19 cellular contexts compared by ENCODE assay signal in genomic region chr1:71706030-71706671, GRCh38.
DNase-seq lines count a peak whose midpoint lies in the region; ATAC-seq and TF ChIP-seq lines count a peak whose summit lies in the region.
"Had no signal": no experiment of that assay in that cellular context is flagged by ENCODE, and none has a peak within 500 bp of the region (broad histone marks: within the 10 kb centered on the region; RNA-seq: fewer than 3 reads in every experiment).

No MANE protein-coding gene starts in this region.

- no peak overlapping the region for H4K5ac ChIP-seq in IMR-90 (ENCODE audit: low read depth, low read length)

- H3K27ac ChIP-seq in BLaER1 (peak overlapping the region; percentile 97), IMR-90 (ENCODE audit: insufficient read depth, low read length) (no peak overlapping the region)
- H3K27ac ChIP-seq: epithelial cell of prostate, left lung, neutrophil, uterus had no signal

- H3K4me1 Mint-ChIP-seq in T-cell: no peaks in the 10 kb centered on the region
- H3K4me1 Mint-ChIP-seq: activated T-helper 17 cell treated with anti-CD3 and anti-CD28 coated beads, Interleukin-2, amount 50 U/mL, for 72 hours; CD8-positive, alpha-beta memory T cell had no signal

- H4K8ac ChIP-seq in IMR-90 (ENCODE audit: low read depth in 2 of 2, low read length in 2 of 2): no peak overlapping the region

- no peak overlapping the region for H3K23ac ChIP-seq in IMR-90 (ENCODE audit: low read depth, low read length)

- in situ Hi-C loops in IMR-90 (cut with MboI; ENCODE audit: low sequenced_read_pairs): no loop called here

- H3K18ac ChIP-seq in IMR-90 (ENCODE audit: low read depth, low read length): no peak overlapping the region

- no peak overlapping the region for H3K27ac Mint-ChIP-seq in T-cell
- H3K27ac Mint-ChIP-seq: activated T-helper 17 cell treated with anti-CD3 and anti-CD28 coated beads, Interleukin-2, amount 50 U/mL, for 72 hours; CD8-positive, alpha-beta memory T cell had no signal

- H2AK9ac ChIP-seq in IMR-90 (replicated peaks; ENCODE audit: low read depth, low read length, poor library complexity): no peak overlapping the region

- H3K4me3 Mint-ChIP-seq in T-cell: no peak overlapping the region
- H3K4me3 Mint-ChIP-seq: activated T-helper 17 cell treated with anti-CD3 and anti-CD28 coated beads, Interleukin-2, amount 50 U/mL, for 72 hours; CD8-positive, alpha-beta memory T cell had no signal

- dilution Hi-C loops in IMR-90 (cut with HindIII; ENCODE audit: low sequenced_read_pairs, unreplicated experiment): no loop called here

- WGBS in IMR-90 (ENCODE audit: extremely low coverage in 2 of 2, insufficient read length in 1 of 2), 2 experiments: no CpG with 5 or more reads among the region's 5 CpGs

- H2BK20ac ChIP-seq in IMR-90 (ENCODE audit: low read depth, low read length): no peak overlapping the region

- H3K27me3 ChIP-seq in BLaER1: no peaks in the 10 kb centered on the region
- no peaks in the 10 kb centered on the region for H3K27me3 ChIP-seq in IMR-90 (ENCODE audit: control insufficient read depth, insufficient read depth, low read length)
- H3K27me3 ChIP-seq: left lung, neutrophil, uterus had no signal

- peaks cover 66% of the 10 kb centered on the region for H3K9me3 ChIP-seq in BLaER1
- no peaks in the 10 kb centered on the region for H3K9me3 ChIP-seq in IMR-90 (ENCODE audit: control insufficient read depth, insufficient read depth, low read length)
- H3K9me3 ChIP-seq: neutrophil had no signal

- H4K20me1 ChIP-seq in BLaER1: no peaks in the 10 kb centered on the region
- H4K20me1 ChIP-seq in IMR-90 (ENCODE audit: insufficient read depth, low read length): no peaks in the 10 kb centered on the region

- CTCF ChIA-PET in IMR-90 (lab: Yijun Ruan, JAX): interaction anchor here (0.7 kb wide), 2 partner anchors 309 to 1213 kb away, joined by 3 read pairs; no protein-coding TSS in a partner anchor
- CTCF ChIA-PET in T-cell (lab: Charles Lee): no interaction called here

- peaks cover 3 to 42% (median 26%) of the 10 kb centered on the region in 3 donors for H3K9me3 Mint-ChIP-seq in T-cell

- TF ChIP-seq RAD21 in IMR-90 (IDR thresholded peaks at IDR 0.05; ENCODE audit: low read length): no peak

- H3K4me1 ChIP-seq in BLaER1 (peaks cover 25% of the 10 kb centered on the region), IMR-90 (ENCODE audit: control insufficient read depth, insufficient read depth, low read length) (no peaks in the 10 kb centered on the region)
- H3K4me1 ChIP-seq: left lung, uterus had no signal

- H3K14ac ChIP-seq in IMR-90 (replicated peaks; ENCODE audit: low read depth, low read length): no peak overlapping the region

- POLR2A ChIA-PET in IMR-90 (lab: Charles Lee; ENCODE audit: unreplicated experiment) (no interaction called here), T-cell (lab: Charles Lee) (no interaction called here)

- no peak for TF ChIP-seq POLR2A in IMR-90 (IDR thresholded peaks at IDR 0.05; ENCODE audit: low read depth, low read length)

- peak overlapping the region; percentile 75 for H3K9ac ChIP-seq in BLaER1
- H3K9ac ChIP-seq in IMR-90 (ENCODE audit: low read depth, low read length): no peak overlapping the region

- DNase-seq in IMR-90 (peak; percentile 15), myocyte (ENCODE audit: low read depth) (peak; percentile 93), T-cell (no peak)
- DNase-seq: activated CD4-positive, alpha-beta T cell treated with anti-CD3 and anti-CD28 coated beads for 48 hours; CD8-positive, alpha-beta memory T cell; dermis blood vessel endothelial cell; DMS79; NCI-H1436 treated with DMSO at 0.1 percent for 48 hours; substantia nigra; uterus had no signal

- no peak overlapping the region for H2BK5ac ChIP-seq in IMR-90 (ENCODE audit: low read depth, low read length, poor library complexity, severe bottlenecking)

- no peak overlapping the region for H2BK120ac ChIP-seq in IMR-90 (ENCODE audit: low read depth, low read length)

- no peaks in the 10 kb centered on the region for H3K9me1 ChIP-seq in IMR-90 (ENCODE audit: insufficient read depth, low read length)

- H3K56ac ChIP-seq in IMR-90 (ENCODE audit: extremely low read depth, insufficient read depth, low read length): no peak overlapping the region

- H3K36me3 Mint-ChIP-seq in T-cell: no peaks in the 10 kb centered on the region
- H3K36me3 Mint-ChIP-seq: CD8-positive, alpha-beta memory T cell had no signal

- H3K27me3 Mint-ChIP-seq in T-cell: no peaks in the 10 kb centered on the region
- H3K27me3 Mint-ChIP-seq: activated T-helper 17 cell treated with anti-CD3 and anti-CD28 coated beads, Interleukin-2, amount 50 U/mL, for 72 hours; CD8-positive, alpha-beta memory T cell had no signal

- peak overlapping the region; percentile 62 for H3K4me3 ChIP-seq in BLaER1
- no peak overlapping the region for H3K4me3 ChIP-seq in IMR-90 (ENCODE audit: insufficient read depth, low read depth, low read length)
- H3K4me3 ChIP-seq: left lung, uterus had no signal

- H2BK15ac ChIP-seq in IMR-90 (ENCODE audit: low read depth, low read length): no peak overlapping the region

- no peak overlapping the region for H2AFZ ChIP-seq in IMR-90 (replicated peaks; ENCODE audit: low read length, poor library complexity)

- no peak overlapping the region for H3K4ac ChIP-seq in IMR-90 (ENCODE audit: low read depth, low read length)

- no peak for ATAC-seq in IMR-90 (ENCODE audit: low read depth)
- ATAC-seq in SK-N-SH treated with all-trans-retinoic acid at 6 μM for 48 hours: no peak; the same call in 2 of the 3 replicates
- no peak for ATAC-seq in GM19023 (IDR thresholded peaks at IDR 0.05; ENCODE audit: unreplicated experiment)
- no peak for ATAC-seq in GM18519 (IDR thresholded peaks at IDR 0.05; ENCODE audit: low FRiP score, unreplicated experiment)
- ATAC-seq in GM21528 (IDR thresholded peaks at IDR 0.05; ENCODE audit: low FRiP score, unreplicated experiment): no peak
- ATAC-seq in T-cell (replicated peaks in 1 of 4): no peak
- ATAC-seq: activated T-helper 17 cell treated with anti-CD3 and anti-CD28 coated beads, Interleukin-2, amount 50 U/mL, for 72 hours; left lung had no signal

- no peak for TF ChIP-seq CTCF in IMR-90 (conservative IDR thresholded peaks at IDR 0.05; ENCODE audit: low read depth, low read length)

- H2AK5ac ChIP-seq in IMR-90 (ENCODE audit: low read depth, low read length): no peak overlapping the region

- intact Hi-C loops in IMR-90 (cut with micrococcal nuclease): no loop called here

- H3K79me1 ChIP-seq in IMR-90 (ENCODE audit: low read depth in 1 of 2, low read length in 2 of 2): no peaks in the 10 kb centered on the region; a peak in 1 of 4 replicates

- no TSS peak for BruUV-seq in IMR-90 (replicated peaks; lab: Mats Ljungman, UMichigan)

- H4K91ac ChIP-seq in IMR-90 (ENCODE audit: insufficient read depth, low read depth, low read length): no peak overlapping the region

- peak overlapping the region; percentile 82 for H3K4me2 ChIP-seq in BLaER1
- no peak overlapping the region for H3K4me2 ChIP-seq in IMR-90 (ENCODE audit: low read depth, low read length)

- H3K36me3 ChIP-seq in BLaER1 (peaks cover 9% of the 10 kb centered on the region; the same call in 1 of the 2 replicates), IMR-90 (ENCODE audit: control insufficient read depth, insufficient read depth, low read length) (no peaks in the 10 kb centered on the region)
- H3K36me3 ChIP-seq: left lung, neutrophil, uterus had no signal

TF ChIP-seq in IMR-90, 13 proteins besides CTCF, POLR2A, EP300 and RAD21:
- TF ChIP-seq CEBPB (IDR thresholded peaks at IDR 0.05; ENCODE audit: low read depth, low read length) (no peak), BHLHE40 (IDR thresholded peaks at IDR 0.05; ENCODE audit: low read depth, low read length) (no peak), MXI1 (IDR thresholded peaks at IDR 0.05; ENCODE audit: borderline replicate concordance, low read depth, low read length) (no peak), RFX5 (IDR thresholded peaks at IDR 0.05; ENCODE audit: low read depth, low read length) (no peak)
TF ChIP-seq in IMR-90: peak in this region for 0.

TF ChIP-seq in SK-N-SH treated with all-trans-retinoic acid at 6 μM for 48 hours, 23 proteins besides CTCF, POLR2A, EP300 and RAD21:
- no peak for TF ChIP-seq BACH2 (CRISPR knock-in tag; IDR thresholded peaks at IDR 0.05; ENCODE audit: borderline replicate concordance)
- TF ChIP-seq TCF4 (CRISPR knock-in tag; IDR thresholded peaks at IDR 0.05; ENCODE audit: borderline replicate concordance): peak; percentile 51; the same call in 1 of the 2 replicates
- TF ChIP-seq POU6F1 (CRISPR knock-in tag; IDR thresholded peaks at IDR 0.05; ENCODE audit: borderline replicate concordance, low read depth): no peak
- TF ChIP-seq CSDC2 (CRISPR knock-in tag; IDR thresholded peaks at IDR 0.05): no peak
- no peak for TF ChIP-seq PATZ1 (CRISPR knock-in tag; IDR thresholded peaks at IDR 0.05; ENCODE audit: borderline replicate concordance)
TF ChIP-seq in SK-N-SH treated with all-trans-retinoic acid at 6 μM for 48 hours: peak in this region for 1.

Comparison
In these comparisons a context has a peak if more than half of its experiments do, and no peak if none do; other contexts are left out.
1. DNase-seq: peak in IMR-90 (single experiment) and myocyte (single experiment); none in T-cell (0 of 34).